ENCODE assay signal across 8 cellular contexts in genomic region chr1:28232558-28233263, GRCh38. TPM values are rescaled to one million over a fixed set of nuclear protein-coding genes. Genes with fewer than 3 reads are reported as not detected.
A peak's percentile ranks its signal among the peaks of the same experiment; 100 is the strongest.
DNase-seq lines count a peak whose midpoint lies in the region; ATAC-seq and TF ChIP-seq lines count a peak whose summit lies in the region.

A gene with protein sequence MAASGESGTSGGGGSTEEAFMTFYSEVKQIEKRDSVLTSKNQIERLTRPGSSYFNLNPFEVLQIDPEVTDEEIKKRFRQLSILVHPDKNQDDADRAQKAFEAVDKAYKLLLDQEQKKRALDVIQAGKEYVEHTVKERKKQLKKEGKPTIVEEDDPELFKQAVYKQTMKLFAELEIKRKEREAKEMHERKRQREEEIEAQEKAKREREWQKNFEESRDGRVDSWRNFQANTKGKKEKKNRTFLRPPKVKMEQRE (minus strand): TSS chr1:28233029. CDS start chr1:28232998, 31 bp downstream.

- H3K4me3 ChIP-seq in adrenal gland (peak within 1 kb of the TSS; percentile 62 to 90 (median 71)), heart left ventricle (peak within 1 kb of the TSS; percentile 66 to 94 (median 82)), transverse colon (peak within 1 kb of the TSS; percentile 45 to 95 (median 90))

- peak; percentile 67 for DNase-seq in GF-D8 (lab: John Stamatoyannopoulos, UW)
- DNase-seq in NCI-H1694 (lab: John Stamatoyannopoulos, UW), result peak; percentile 78
- peak; percentile 93 to 98 (median 96) for DNase-seq in adrenal gland
- peak; percentile 94 to 97 (median 96) for DNase-seq in heart left ventricle
- peak; percentile 89 for DNase-seq in pons (ENCODE audit: low spot score)
- DNase-seq in transverse colon, result peak; percentile 97

- TF ChIP-seq POLR2A in adrenal gland (IDR thresholded peaks at IDR 0.05) (peak; percentile 30 to 71), heart left ventricle (IDR thresholded peaks at IDR 0.05) (peak in 1 of 2 donors; percentile 75), transverse colon (IDR thresholded peaks at IDR 0.05) (peak; percentile 76)

- ATAC-seq in HG02678 (IDR thresholded peaks at IDR 0.05; ENCODE audit: unreplicated experiment) (peak; percentile 62), heart left ventricle (peak; percentile 63 to 77 (median 75))

- intact Hi-C loops in T-helper 1 cell treated with Interleukin-12 subunit alpha and Interleukin-12 subunit beta and Interleukin-4 antibody, amounts not matched to agents 30 ng/mL and 1 ng/mL, for 36 hours (cut with micrococcal nuclease), result loop anchor here (2.0 kb wide), 1 partner anchor 460 kb away; the partner anchor contains the start of gene STX12
- intact Hi-C loops in adrenal gland (cut with DNase I) (no loop called here), heart left ventricle (cut with DNase I) (no loop called here), transverse colon (cut with DNase I; ENCODE audit: low total_unique reads) (no loop called here)

- H3K4me1 ChIP-seq in adrenal gland (replicated peaks in 1 of 2) (peaks cover 13 to 37% of the 10 kb centered on the region in 2 donors), heart left ventricle (peaks cover 4 to 41% (median 26%) of the 10 kb centered on the region in 12 donors), transverse colon (peaks cover 18 to 41% (median 32%) of the 10 kb centered on the region in 4 donors)

- H3K9me3 ChIP-seq in adrenal gland (replicated peaks in 1 of 3), result no peaks in the 10 kb centered on the region
- no peaks in the 10 kb centered on the region for H3K9me3 ChIP-seq in heart left ventricle
- H3K9me3 ChIP-seq in transverse colon, result no peaks in the 10 kb centered on the region

- H3K27me3 ChIP-seq in adrenal gland (no peaks in the 10 kb centered on the region), heart left ventricle (no peaks in the 10 kb centered on the region), transverse colon (no peaks in the 10 kb centered on the region)

- peak within 1 kb of the TSS in 4 of 5 donors; percentile 74 to 87 (median 80) for H3K27ac ChIP-seq in adrenal gland
- H3K27ac ChIP-seq in heart left ventricle, result peak within 1 kb of the TSS in 11 of 12 donors; percentile 26 to 88 (median 80)
- H3K27ac ChIP-seq in transverse colon, result peak within 1 kb of the TSS; percentile 76 to 86 (median 83)

- in situ Hi-C loops in transverse colon (cut with MboI; ENCODE audit: low pct_ligation_motif_present in 1 of 4, low pct_unique_long_range_greater_than_20kb in 1 of 4, low sequenced_read_pairs in 3 of 4), result loop anchor here in 1 of 4 donors (25.0 kb wide), 1 partner anchor 280 kb away; the partner anchor contains the start of gene RCC1

- H3K36me3 ChIP-seq in adrenal gland (replicated peaks in 1 of 2), result peaks cover 0 to 18% of the 10 kb centered on the region in 2 donors
- peaks cover 0 to 35% (median 24%) of the 10 kb centered on the region in 9 donors for H3K36me3 ChIP-seq in heart left ventricle
- peaks cover 0 to 19% (median 8%) of the 10 kb centered on the region in 4 donors for H3K36me3 ChIP-seq in transverse colon

- no peak for TF ChIP-seq EP300 in transverse colon (IDR thresholded peaks at IDR 0.05; ENCODE audit: low read depth)

- TF ChIP-seq CTCF in adrenal gland (IDR thresholded peaks at IDR 0.05) (no peak), heart left ventricle (IDR thresholded peaks at IDR 0.05) (no peak), transverse colon (IDR thresholded peaks at IDR 0.05) (no peak)

- 0 to 1% (median 0%) methylated on average over 20 to 40 of the region's 40 CpGs for WGBS in adrenal gland, 4 donors
- 0 to 1% (median 0%) methylated on average over 28 to 40 of the region's 40 CpGs for WGBS in heart left ventricle, 4 donors
- 0 to 1% methylated on average over 1 to 37 of the region's 40 CpGs for WGBS in transverse colon (ENCODE audit: low coverage in 1 of 2), 2 donors

RNA-seq across cellular contexts. Expression of the gene that starts here (rescaled TPM):
- 100 and 102 TPM in 2 replicates for total RNA-seq in T-helper 1 cell treated with Interleukin-12 subunit alpha and Interleukin-12 subunit beta and Interleukin-4 antibody, amounts not matched to agents 30 ng/mL and 1 ng/mL, for 36 hours
- total RNA-seq in adrenal gland (10 to 100 TPM; 45.7 to 79.5 (median 66.9) TPM), heart left ventricle (10 to 100 TPM; 47.1 to 66.9 (median 58.4) TPM), transverse colon (10 to 100 TPM; 33.3 to 68.7 (median 46.8) TPM)
- polyA plus RNA-seq in adrenal gland (100 to 1,000 TPM in 1 of 3 donors, 10 to 100 TPM in 2; 47.7 to 150 (median 49.6) TPM), heart left ventricle (10 to 100 TPM; 53.8 to 84.9 TPM)

Comparison
In these comparisons a context has a peak if more than half of its experiments do, and no peak if none do; other contexts are left out.
1. Peak in every context shown above with its lines: DNase-seq, ATAC-seq, H3K4me3 ChIP-seq and H3K27ac ChIP-seq.